ENCODE assay signal across 15 cellular contexts in the genomic region with DNA sequence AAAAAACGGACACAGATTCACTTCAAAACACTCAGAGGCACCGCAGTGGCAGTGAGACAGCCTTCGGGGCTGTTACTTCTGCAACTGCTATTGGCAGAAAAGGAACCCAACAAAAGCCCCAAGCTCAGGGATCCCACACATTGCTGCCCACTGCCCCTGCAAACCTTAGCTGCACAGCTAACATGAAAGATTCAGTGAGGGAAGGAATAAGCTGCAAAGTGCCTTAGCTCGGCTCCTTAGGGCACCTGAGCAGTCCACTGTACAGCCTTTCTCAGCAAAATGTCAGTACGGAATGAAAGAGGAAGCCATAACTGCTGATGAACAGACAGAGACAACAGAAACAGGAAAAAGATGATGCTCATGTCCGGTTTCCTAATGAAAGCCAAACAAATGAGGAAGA. TPM values are rescaled to one million over a fixed set of nuclear protein-coding genes. Genes with fewer than 3 reads are reported as not detected.
DNase-seq lines count a peak whose midpoint lies in the region; ATAC-seq, FAIRE-seq and TF ChIP-seq lines count a peak whose summit lies in the region.
"Had no signal": no experiment of that assay in that cellular context is flagged by ENCODE, and none has a peak within 500 bp of the region (broad histone marks: within the 10 kb centered on the region; RNA-seq: fewer than 3 reads in every experiment).

No MANE protein-coding gene starts in this region.

- H2BK12ac ChIP-seq in mesenchymal stem cell (ENCODE audit: low read length in 2 of 2) = no peak overlapping the region

- H3K9me3 Mint-ChIP-seq in activated CD4-positive, alpha-beta memory T cell treated with anti-CD3 and anti-CD28 coated beads, Interleukin-2, amount 10 ng/mL, durations not matched to agents 7 days and 5 days = no peaks in the 10 kb centered on the region
- H3K9me3 Mint-ChIP-seq in memory B cell = no peaks in the 10 kb centered on the region

- no peaks in the 10 kb centered on the region for H4K20me1 ChIP-seq in SK-N-SH (ENCODE audit: insufficient read depth)

- no peak for TF ChIP-seq RAD21 in SK-N-SH (IDR thresholded peaks at IDR 0.05; ENCODE audit: low read length)

- no peaks in the 10 kb centered on the region for H3K9me2 ChIP-seq in SK-N-SH

- H3K4me1 ChIP-seq in SK-N-SH (ENCODE audit: control insufficient read depth in 1 of 2, insufficient read depth in 2 of 2, low read depth in 1 of 2, low read length in 1 of 2) (no peaks in the 10 kb centered on the region), mesenchymal stem cell (ENCODE audit: control insufficient read depth, insufficient read depth, low read depth, low read length) (no peaks in the 10 kb centered on the region)
- H3K4me1 ChIP-seq: prostate gland had no signal

- no peaks in the 10 kb centered on the region for H3K27me3 ChIP-seq in SK-N-SH (ENCODE audit: insufficient read depth)
- H3K27me3 ChIP-seq in mesenchymal stem cell (ENCODE audit: control insufficient read depth in 1 of 2, insufficient read depth in 1 of 2, low read length in 2 of 2) = no peaks in the 10 kb centered on the region

- H2BK5ac ChIP-seq in mesenchymal stem cell (ENCODE audit: low read depth, low read length, poor library complexity, severe bottlenecking) = no peak overlapping the region

- H3K4ac ChIP-seq in mesenchymal stem cell (ENCODE audit: low read depth in 1 of 2, low read length in 2 of 2) = no peak overlapping the region

- H3K4me3 Mint-ChIP-seq in activated CD4-positive, alpha-beta memory T cell treated with anti-CD3 and anti-CD28 coated beads, Interleukin-2, amount 10 ng/mL, durations not matched to agents 7 days and 5 days = no peak overlapping the region
- H3K4me3 Mint-ChIP-seq in memory B cell = peak overlapping the region; percentile 19

- H2AFZ ChIP-seq in SK-N-SH (ENCODE audit: low read depth) = no peak overlapping the region
- no peak overlapping the region for H2AFZ ChIP-seq in mesenchymal stem cell (ENCODE audit: low read depth, low read length)

- H2BK15ac ChIP-seq in mesenchymal stem cell (ENCODE audit: low read depth, poor library complexity, severe bottlenecking) = no peak overlapping the region

- H3K14ac ChIP-seq in mesenchymal stem cell (ENCODE audit: low read length in 2 of 2) = no peak overlapping the region

- no peaks in the 10 kb centered on the region for H3K79me1 ChIP-seq in mesenchymal stem cell (replicated peaks; ENCODE audit: low read length, poor library complexity, severe bottlenecking)

- POLR2A ChIA-PET in activated CD4-positive, alpha-beta memory T cell treated with anti-CD3 and anti-CD28 coated beads, Interleukin-2, amount 10 ng/mL, durations not matched to agents 7 days and 5 days (lab: Charles Lee) = interaction anchor here (0.6 to 1.4 kb wide), 4 partner anchors 10 to 380 kb away, joined by 3 to 4 read pairs (median 3); a partner anchor contains a TSS
- POLR2A ChIA-PET in SK-N-SH (lab: Yijun Ruan, JAX) = no interaction called here

- H3K27ac ChIP-seq in SK-N-SH (ENCODE audit: low read depth in 2 of 2, low read length in 1 of 2) = no peak overlapping the region
- H3K27ac ChIP-seq in mesenchymal stem cell (ENCODE audit: low read length, poor library complexity, severe bottlenecking) = no peak overlapping the region
- H3K27ac ChIP-seq: prostate gland had no signal

- H3K79me2 ChIP-seq in SK-N-SH (ENCODE audit: insufficient read depth) = no peaks in the 10 kb centered on the region

- intact Hi-C loops in lower leg skin (cut with DNase I; ENCODE audit: low total_unique reads) = no loop called here

- TF ChIP-seq POLR2A in GM12892 (IDR thresholded peaks at IDR 0.05; ENCODE audit: low read depth, low read length) (no peak), lower leg skin (IDR thresholded peaks at IDR 0.05) (no peak)

- peak; percentile 78 for FAIRE-seq in GM12892 (lab: Jason Lieb, UNC)

- no peak overlapping the region for H2BK120ac ChIP-seq in mesenchymal stem cell (ENCODE audit: low read depth, low read length)

- peak overlapping the region; percentile 65 for H3K27ac Mint-ChIP-seq in activated CD4-positive, alpha-beta memory T cell treated with anti-CD3 and anti-CD28 coated beads, Interleukin-2, amount 10 ng/mL, durations not matched to agents 7 days and 5 days
- peak overlapping the region; percentile 73 for H3K27ac Mint-ChIP-seq in memory B cell

- H2AK5ac ChIP-seq in mesenchymal stem cell (ENCODE audit: low read length, severe bottlenecking) = no peak overlapping the region

- H4K8ac ChIP-seq in mesenchymal stem cell (ENCODE audit: low read length) = no peak overlapping the region

- no peak overlapping the region for H3K4me2 ChIP-seq in SK-N-SH
- no peak overlapping the region for H3K4me2 ChIP-seq in mesenchymal stem cell (ENCODE audit: low read length, poor library complexity, severe bottlenecking)

- ATAC-seq in memory B cell (ENCODE audit: low read depth) = peak; percentile 83

- H3K9me3 ChIP-seq in SK-N-SH (no peaks in the 10 kb centered on the region), mesenchymal stem cell (ENCODE audit: control insufficient read depth, low read length) (no peaks in the 10 kb centered on the region)
- H3K9me3 ChIP-seq: prostate gland had no signal

- no peak overlapping the region for H3K4me3 ChIP-seq in SK-N-SH (ENCODE audit: low read depth in 2 of 2, low read length in 1 of 2)
- no peak overlapping the region for H3K4me3 ChIP-seq in mesenchymal stem cell (ENCODE audit: insufficient read depth in 1 of 2, low read depth in 1 of 2, low read length in 2 of 2)
- H3K4me3 ChIP-seq in lower leg skin (ENCODE audit: low read depth, poor library complexity, severe bottlenecking) = no peak overlapping the region
- H3K4me3 ChIP-seq: prostate gland had no signal

- WGBS in SK-N-SH (ENCODE audit: low lambda C conversion rate) = 90% methylated on average over 6 of the region's 6 CpGs
- WGBS in mesenchymal stem cell = 99% methylated on average over 5 of the region's 6 CpGs
- WGBS in lower leg skin, 2 donors = 64 to 65% methylated on average over 6 of the region's 6 CpGs

- DNase-seq in CD1c-positive myeloid dendritic cell (ENCODE audit: extremely low spot score) (peak; percentile 65), GM12892 (ENCODE audit: insufficient read length) (no peak), memory B cell (ENCODE audit: low spot score in 2 of 2) (peak in 1 of 2 donors; percentile 28), SK-N-SH (no peak), mesenchymal stem cell (no peak), lower leg skin (ENCODE audit: low spot score in 2 of 2) (no peak)
- no peak for DNase-seq in activated CD4-positive, alpha-beta memory T cell treated with anti-CD3 and anti-CD28 coated beads, Interleukin-2, amount 10 ng/mL, durations not matched to agents 7 days and 5 days
- no peak for DNase-seq in activated effector memory CD4-positive, alpha-beta T cell treated with anti-CD3 and anti-CD28 coated beads, Interleukin-2, amount 50 U/mL, for 16 hours
- DNase-seq: activated gamma-delta T cell; DMS 273 treated with DMSO at 0.1 percent for 48 hours; foreskin melanocyte; HCEC 1CT; NCI-H1930; stimulated activated CD4-positive, alpha-beta T cell treated with anti-CD3 and anti-CD28 coated beads, Interleukin-4, amount 100 ng/mL, for 4 hours had no signal

- H3F3A ChIP-seq in SK-N-SH (replicated peaks; ENCODE audit: insufficient read depth) = peaks cover 7% of the 10 kb centered on the region

- H3K36me3 ChIP-seq in SK-N-SH (replicated peaks in 1 of 2; ENCODE audit: control insufficient read depth in 1 of 2, insufficient read depth in 2 of 2, low read length in 1 of 2) (peaks cover 56 to 81% of the 10 kb centered on the region in 2 experiments), mesenchymal stem cell (ENCODE audit: control insufficient read depth in 1 of 2, insufficient read depth in 2 of 2, low read depth in 1 of 2, low read length in 2 of 2) (peaks cover 4 to 88% of the 10 kb centered on the region in 2 experiments)

- H4K91ac ChIP-seq in mesenchymal stem cell (ENCODE audit: low read length) = no peak overlapping the region

- TF ChIP-seq CTCF in SK-N-SH (IDR thresholded peaks at IDR 0.05) = no peak
- TF ChIP-seq CTCF in lower leg skin (IDR thresholded peaks at IDR 0.05) = no peak

- H3K36me3 Mint-ChIP-seq in activated CD4-positive, alpha-beta memory T cell treated with anti-CD3 and anti-CD28 coated beads, Interleukin-2, amount 10 ng/mL, durations not matched to agents 7 days and 5 days (ENCODE audit: low read depth) = peaks cover 57% of the 10 kb centered on the region
- H3K36me3 Mint-ChIP-seq in memory B cell = peaks cover 32% of the 10 kb centered on the region

- H3K27me3 Mint-ChIP-seq in activated CD4-positive, alpha-beta memory T cell treated with anti-CD3 and anti-CD28 coated beads, Interleukin-2, amount 10 ng/mL, durations not matched to agents 7 days and 5 days = no peaks in the 10 kb centered on the region
- H3K27me3 Mint-ChIP-seq in memory B cell = no peaks in the 10 kb centered on the region

- no peak overlapping the region for H3K23ac ChIP-seq in mesenchymal stem cell (ENCODE audit: low read length in 2 of 2)

- no peak overlapping the region for H3K18ac ChIP-seq in mesenchymal stem cell (ENCODE audit: low read depth in 1 of 2, low read length in 2 of 2)

- peaks cover 32% of the 10 kb centered on the region for H3K4me1 Mint-ChIP-seq in activated CD4-positive, alpha-beta memory T cell treated with anti-CD3 and anti-CD28 coated beads, Interleukin-2, amount 10 ng/mL, durations not matched to agents 7 days and 5 days
- H3K4me1 Mint-ChIP-seq in memory B cell = peaks cover 14% of the 10 kb centered on the region

- CTCF ChIA-PET in activated CD4-positive, alpha-beta memory T cell treated with anti-CD3 and anti-CD28 coated beads, Interleukin-2, amount 10 ng/mL, durations not matched to agents 7 days and 5 days (lab: Charles Lee) = interaction anchor here (0.6 to 6.4 kb wide), 9 partner anchors 11 to 217 kb away, joined by 3 to 58 read pairs (median 5); no protein-coding TSS in a partner anchor
- CTCF ChIA-PET in SK-N-SH (lab: Yijun Ruan, JAX) = interaction anchor here (0.7 to 6.2 kb wide), 6 partner anchors 10 to 507 kb away, joined by 3 to 90 read pairs (median 10); no protein-coding TSS in a partner anchor

- H3K9ac ChIP-seq in SK-N-SH = no peak overlapping the region
- H3K9ac ChIP-seq in mesenchymal stem cell (ENCODE audit: low read length) = no peak overlapping the region

- no peak for TF ChIP-seq EP300 in SK-N-SH (IDR thresholded peaks at IDR 0.05; ENCODE audit: borderline replicate concordance in 1 of 2, low read depth in 1 of 2, low read length in 1 of 2)

RNA-seq across cellular contexts. Expression of a gene that starts 40.4 kb away (rescaled TPM):
- polyA plus RNA-seq in GM12892 (2012; ENCODE audit: missing spikeins) = 35.6 TPM
- 10 to 100 TPM; 29.4 to 32.1 TPM for total RNA-seq in activated CD4-positive, alpha-beta memory T cell treated with anti-CD3 and anti-CD28 coated beads, Interleukin-2, amount 10 ng/mL, durations not matched to agents 7 days and 5 days
- polyA plus RNA-seq in SK-N-SH (2012; rRNA removed) = 8.7 and 11.3 TPM in 2 replicates
- 9.2 and 10.4 TPM in 2 replicates for polyA plus RNA-seq in SK-N-SH (2012; cell fraction: cytosol; rRNA removed)
- 18.0 and 32.4 TPM in 2 replicates for polyA plus RNA-seq in SK-N-SH (2012; cell fraction: nucleus; rRNA removed)
- 16.4 TPM for polyA plus RNA-seq in mesenchymal stem cell (2013, experiment 1 of 2)
- polyA plus RNA-seq in mesenchymal stem cell (2013, experiment 2 of 2) = 16.4 TPM
- total RNA-seq in lower leg skin = 10 to 100 TPM in 2 of 4 donors, 1 to 10 TPM in 2; 7.4 to 11.3 (median 10.0) TPM
